Comparison of ENCODE assay signal across 2 cellular contexts in the genomic region with DNA sequence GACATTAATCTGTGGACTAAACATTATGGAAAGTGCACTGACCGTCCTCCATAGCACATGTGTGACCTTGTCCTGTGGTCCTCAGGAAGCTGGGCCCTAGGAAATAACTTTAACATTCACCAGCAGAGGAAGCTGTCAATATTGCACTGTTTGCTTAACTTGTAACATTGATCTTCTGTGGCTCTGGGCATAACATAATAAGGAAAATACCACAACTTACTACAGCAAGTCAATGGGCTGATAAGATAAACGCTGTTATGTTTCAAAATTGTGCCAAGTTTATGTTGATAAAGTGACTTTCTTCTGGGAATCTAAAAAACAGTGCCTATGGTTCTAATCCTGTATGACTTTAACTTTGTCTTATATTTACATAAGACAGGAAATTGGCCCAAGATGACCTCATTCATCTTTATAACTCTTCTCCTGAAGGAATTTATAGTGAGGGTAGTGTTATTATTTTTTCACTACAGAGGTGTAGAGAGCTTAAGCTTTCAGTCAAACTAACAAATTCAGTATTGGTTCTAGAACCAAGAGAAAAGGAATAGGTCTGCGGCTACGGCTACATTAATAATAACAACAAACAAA.
TF ChIP-seq lines count a peak whose summit lies in the region.

No MANE protein-coding gene starts in this region.

TF ChIP-seq in HEK293, 187 proteins besides CTCF, POLR2A, EP300 and RAD21 (continued from another document):
- TF ChIP-seq ZNF518A (tag by site-specific recombination; conservative IDR thresholded peaks at IDR 0.05; ENCODE audit: low read depth) (no peak), ZNF24 (tag by site-specific recombination; IDR thresholded peaks at IDR 0.05) (no peak), ZNF18 (tag by site-specific recombination; IDR thresholded peaks at IDR 0.05) (no peak), ZNF600 (tag by site-specific recombination; IDR thresholded peaks at IDR 0.05) (no peak), ZNF621 (tag by site-specific recombination; IDR thresholded peaks at IDR 0.05) (no peak), ZNF596 (tag by site-specific recombination; IDR thresholded peaks at IDR 0.05) (no peak), ZNF175 (tag by site-specific recombination; IDR thresholded peaks at IDR 0.05) (no peak), ZNF664 (tag by site-specific recombination; IDR thresholded peaks at IDR 0.05) (no peak), PRDM6 (tag by site-specific recombination; IDR thresholded peaks at IDR 0.05) (peak; percentile 81), ZNF549 (tag by site-specific recombination; IDR thresholded peaks at IDR 0.05) (no peak)
- TF ChIP-seq, protein P1, sequence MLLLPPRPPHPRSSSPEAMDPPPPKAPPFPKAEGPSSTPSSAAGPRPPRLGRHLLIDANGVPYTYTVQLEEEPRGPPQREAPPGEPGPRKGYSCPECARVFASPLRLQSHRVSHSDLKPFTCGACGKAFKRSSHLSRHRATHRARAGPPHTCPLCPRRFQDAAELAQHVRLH (tag by site-specific recombination; IDR thresholded peaks at IDR 0.05): no peak
- TF ChIP-seq, protein P2, sequence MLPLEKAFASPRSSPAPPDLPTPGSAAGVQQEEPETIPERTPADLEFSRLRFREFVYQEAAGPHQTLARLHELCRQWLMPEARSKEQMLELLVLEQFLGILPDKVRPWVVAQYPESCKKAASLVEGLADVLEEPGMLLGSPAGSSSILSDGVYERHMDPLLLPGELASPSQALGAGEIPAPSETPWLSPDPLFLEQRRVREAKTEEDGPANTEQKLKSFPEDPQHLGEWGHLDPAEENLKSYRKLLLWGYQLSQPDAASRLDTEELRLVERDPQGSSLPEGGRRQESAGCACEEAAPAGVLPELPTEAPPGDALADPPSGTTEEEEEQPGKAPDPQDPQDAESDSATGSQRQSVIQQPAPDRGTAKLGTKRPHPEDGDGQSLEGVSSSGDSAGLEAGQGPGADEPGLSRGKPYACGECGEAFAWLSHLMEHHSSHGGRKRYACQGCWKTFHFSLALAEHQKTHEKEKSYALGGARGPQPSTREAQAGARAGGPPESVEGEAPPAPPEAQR (tag by site-specific recombination; IDR thresholded peaks at IDR 0.05): no peak

TF ChIP-seq in SK-N-SH, 30 proteins besides CTCF, POLR2A, EP300 and RAD21 (continued from another document):
- TF ChIP-seq, protein P3, sequence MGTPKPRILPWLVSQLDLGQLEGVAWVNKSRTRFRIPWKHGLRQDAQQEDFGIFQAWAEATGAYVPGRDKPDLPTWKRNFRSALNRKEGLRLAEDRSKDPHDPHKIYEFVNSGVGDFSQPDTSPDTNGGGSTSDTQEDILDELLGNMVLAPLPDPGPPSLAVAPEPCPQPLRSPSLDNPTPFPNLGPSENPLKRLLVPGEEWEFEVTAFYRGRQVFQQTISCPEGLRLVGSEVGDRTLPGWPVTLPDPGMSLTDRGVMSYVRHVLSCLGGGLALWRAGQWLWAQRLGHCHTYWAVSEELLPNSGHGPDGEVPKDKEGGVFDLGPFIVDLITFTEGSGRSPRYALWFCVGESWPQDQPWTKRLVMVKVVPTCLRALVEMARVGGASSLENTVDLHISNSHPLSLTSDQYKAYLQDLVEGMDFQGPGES (IDR thresholded peaks at IDR 0.05; ENCODE audit: low read depth, low read length): no peak
- TF ChIP-seq RXRA (IDR thresholded peaks at IDR 0.05; ENCODE audit: borderline replicate concordance, low read depth) (no peak), ELF1 (IDR thresholded peaks at IDR 0.05) (no peak), NFIC (IDR thresholded peaks at IDR 0.05; ENCODE audit: borderline replicate concordance) (no peak), MEF2A (IDR thresholded peaks at IDR 0.05; ENCODE audit: borderline replicate concordance, low read depth) (no peak)
TF ChIP-seq in SK-N-SH: peak in this region for 0.
